8 cellular contexts compared by ENCODE assay signal in genomic region chr7:129501760-129502707, GRCh38. TPM values are rescaled to one million over a fixed set of nuclear protein-coding genes. Genes with fewer than 3 reads are reported as not detected.
DNase-seq lines count a peak whose midpoint lies in the region; ATAC-seq, FAIRE-seq and TF ChIP-seq lines count a peak whose summit lies in the region.

TSS of gene SMKR1 (plus strand) at chr7:129502531. CDS start at chr7:129502825, 294 bp downstream.

- peak within 1 kb of the TSS; percentile 52 for H3K27ac ChIP-seq in angular gyrus (ENCODE audit: low read depth, low read length)

- no peak for TF ChIP-seq CTCF in HFF-Myc (IDR thresholded peaks at IDR 0.05; ENCODE audit: low read depth, low read length, missing control alignments)
- no peak for TF ChIP-seq CTCF in NB4 (IDR thresholded peaks at IDR 0.05; ENCODE audit: low read depth, low read length)

- DNase-seq in GM12891 (ENCODE audit: insufficient read length, low spot score): peak; percentile 96
- no peak for DNase-seq in HFF-Myc (ENCODE audit: extremely low read depth, low read depth)
- DNase-seq in NB4 (ENCODE audit: low read depth): peak; percentile 80
- peak; percentile 90 to 95 (median 92) for DNase-seq in T-helper 1 cell
- no peak for DNase-seq in skeletal muscle cell (ENCODE audit: low read depth)

- TF ChIP-seq POLR2A in GM12891 (IDR thresholded peaks at IDR 0.05; ENCODE audit: low read depth, low read length) (no peak), NB4 (IDR thresholded peaks at IDR 0.05; ENCODE audit: extremely low read depth, insufficient read length) (no peak)

- FAIRE-seq in GM12891 (lab: Jason Lieb, UNC): peak; percentile 94

- peak within 1 kb of the TSS; percentile 49 for H3K4me3 ChIP-seq in HFF-Myc (replicated peaks; ENCODE audit: low read depth, low read length)
- peak within 1 kb of the TSS; percentile 27 for H3K4me3 ChIP-seq in NB4 (ENCODE audit: low read depth, low read length)
- peak within 1 kb of the TSS; percentile 56 for H3K4me3 ChIP-seq in iPS-11a (ENCODE audit: low read depth, low read length)
- peak within 1 kb of the TSS; percentile 45 for H3K4me3 ChIP-seq in skeletal muscle cell (ENCODE audit: low read depth, low read length)

- no peak for ATAC-seq in HG03196 (IDR thresholded peaks at IDR 0.05; ENCODE audit: unreplicated experiment)

TF ChIP-seq in GM12891, 5 proteins besides CTCF, POLR2A, EP300 and RAD21:
- TF ChIP-seq TAF1 (IDR thresholded peaks at IDR 0.05; ENCODE audit: low read depth, low read length) (no peak), POLR2AphosphoS5 (IDR thresholded peaks at IDR 0.05; ENCODE audit: low read depth, low read length) (no peak), PAX5 (IDR thresholded peaks at IDR 0.05; ENCODE audit: insufficient read depth, low read length, severe bottlenecking) (no peak), POU2F2 (IDR thresholded peaks at IDR 0.05; ENCODE audit: low read depth, low read length) (no peak), SPI1 (IDR thresholded peaks at IDR 0.05; ENCODE audit: low read depth, low read length) (no peak)

RNA-seq across cellular contexts. Expression of gene SMKR1, which starts in this region (rescaled TPM):
- 0.10 TPM for polyA plus RNA-seq in GM12891 (2012; ENCODE audit: low read depth, missing spikeins)

Comparison
In these comparisons a context has a peak if more than half of its experiments do, and no peak if none do; other contexts are left out.
1. DNase-seq: peak in GM12891 (single experiment), NB4 (single experiment) and T-helper 1 cell (5 of 5); none in HFF-Myc (single experiment) and skeletal muscle cell (single experiment).
2. Peak in every context shown above with its lines, with median percentiles within 50 percentile points of each other: H3K4me3 ChIP-seq.